In genomic region chr1:74689800-74690696, GRCh38 we compare ENCODE assay signal across 9 cellular contexts. TPM values are rescaled to one million over a fixed set of nuclear protein-coding genes. Genes with fewer than 3 reads are reported as not detected.
DNase-seq lines count a peak whose midpoint lies in the region; ATAC-seq and TF ChIP-seq lines count a peak whose summit lies in the region.
"Had no signal": no experiment of that assay in that cellular context is flagged by ENCODE, and none has a peak within 500 bp of the region (broad histone marks: within the 10 kb centered on the region; RNA-seq: fewer than 3 reads in every experiment).

No MANE protein-coding gene starts in this region.

- H3K9me3 ChIP-seq in ovary: no peaks in the 10 kb centered on the region

- intact Hi-C loops in ovary (cut with DNase I): no loop called here

- no peak overlapping the region for H3K4me3 ChIP-seq in BJ (ENCODE audit: low read depth, low read length)
- H3K4me3 ChIP-seq in ovary: no peak overlapping the region

- H3K27me3 ChIP-seq in BJ (ENCODE audit: control insufficient read depth, insufficient read depth, low read length) (no peaks in the 10 kb centered on the region), ovary (no peaks in the 10 kb centered on the region)

- H3K36me3 ChIP-seq in BJ (ENCODE audit: control insufficient read depth, insufficient read depth, low read length) (no peaks in the 10 kb centered on the region), ovary (no peaks in the 10 kb centered on the region)

- TF ChIP-seq POLR2A in ovary (IDR thresholded peaks at IDR 0.05): no peak

- POLR2A ChIA-PET in BJ (lab: Charles Lee): no interaction called here

- WGBS in ovary, 3 donors: 0 to 9% (median 3%) methylated on average over 5 of the region's 5 CpGs

- no peaks in the 10 kb centered on the region for H3K4me1 ChIP-seq in ovary (ENCODE audit: insufficient read depth)

- CTCF ChIA-PET in BJ (lab: Yijun Ruan, JAX): interaction anchor here (0.8 to 2.2 kb wide), 15 partner anchors 9 to 289 kb away, joined by 3 to 15 read pairs (median 3); partner anchors contain the start of gene ERICH3

- ATAC-seq in GM18502 (IDR thresholded peaks at IDR 0.05; ENCODE audit: poor library complexity, unreplicated experiment) (peak; percentile 80), HG03103 (IDR thresholded peaks at IDR 0.05; ENCODE audit: low read depth, unreplicated experiment) (peak; percentile 69)

- TF ChIP-seq CTCF in BJ (IDR thresholded peaks at IDR 0.05; ENCODE audit: insufficient read depth, low read depth, low read length): peak; percentile 75
- TF ChIP-seq CTCF in ovary (IDR thresholded peaks at IDR 0.05): peak; percentile 56 to 76 (median 69)

- peak overlapping the region in 1 of 2 donors; percentile 15 for H3K27ac ChIP-seq in ovary

- no peak for TF ChIP-seq EP300 in ovary (IDR thresholded peaks at IDR 0.05)

- no peak for DNase-seq in BJ (ENCODE audit: low read depth)
- peak; percentile 40 for DNase-seq in NCI-H2227 treated with DMSO at 0.1 percent for 48 hours (lab: John Stamatoyannopoulos, UW)
- peak; percentile 29 to 35 for DNase-seq in activated CD4-positive, alpha-beta T cell treated with anti-CD3 and anti-CD28 coated beads, Interleukin-2, amount 50 U/mL, for 48 hours
- DNase-seq in fibroblast of peridontal ligament (ENCODE audit: extremely low read depth): peak; percentile 84
- peak in 4 of 5 donors; percentile 11 to 53 (median 24) for DNase-seq in ovary
- no peak for DNase-seq in OCI-M2 (lab: John Stamatoyannopoulos, UW; ENCODE audit: unreplicated experiment)

RNA-seq across cellular contexts. Expression of gene ERICH3, which starts 16.5 kb away (rescaled TPM):
- polyA plus RNA-seq in BJ (2011; rRNA removed): not detected in 2 replicates
- polyA minus RNA-seq in BJ (2011; rRNA and poly(A)+ RNA removed): not detected in 2 replicates
- 10 to 100 TPM in 1 of 7 donors, 1 to 10 TPM in 3, under 1 TPM in 3; 0.05 to 10.9 (median 1.1) TPM for total RNA-seq in ovary
- under 1 TPM; 0.07 to 0.23 TPM for polyA plus RNA-seq in ovary
- total RNA-seq: T-helper 2 cell treated with Interferon-gamma antibody and Interleukin-4, amounts not matched to agents 100 ng/mL and 5 ng/mL, for 36 hours had no signal

RNA-seq across cellular contexts. Expression of gene CRYZ, which starts 42.8 kb away (rescaled TPM):
- polyA plus RNA-seq in BJ (2011; rRNA removed) (22.9 and 39.1 TPM in 2 replicates), ovary (10 to 100 TPM; 24.0 to 24.5 TPM)
- 7.6 and 9.3 TPM in 2 replicates for polyA minus RNA-seq in BJ (2011; rRNA and poly(A)+ RNA removed)
- 10 to 100 TPM; 24.9 to 75.8 (median 28.8) TPM for total RNA-seq in ovary

RNA-seq across cellular contexts. Expression of gene TYW3, which starts 42.9 kb away (rescaled TPM):
- polyA plus RNA-seq in BJ (2011; rRNA removed): 9.2 and 15.3 TPM in 2 replicates
- 5.5 and 6.1 TPM in 2 replicates for polyA minus RNA-seq in BJ (2011; rRNA and poly(A)+ RNA removed)
- 10 to 100 TPM; 11.6 to 30.9 (median 24.9) TPM for total RNA-seq in ovary
- 10 to 100 TPM; 18.3 to 21.7 TPM for polyA plus RNA-seq in ovary

Comparison
In these comparisons a context has a peak if more than half of its experiments do, and no peak if none do; other contexts are left out.
1. DNase-seq: peak in NCI-H2227 treated with DMSO at 0.1 percent for 48 hours (single experiment), activated CD4-positive, alpha-beta T cell treated with anti-CD3 and anti-CD28 coated beads, Interleukin-2, amount 50 U/mL, for 48 hours (2 of 2), fibroblast of peridontal ligament (single experiment) and ovary (4 of 5); none in BJ (single experiment) and OCI-M2 (single experiment).